Comparison of ENCODE assay signal across 17 cellular contexts in genomic region chr15:66589429-66589828, GRCh38. TPM values are rescaled to one million over a fixed set of nuclear protein-coding genes. Genes with fewer than 3 reads are reported as not detected.
"Had no signal": no experiment of that assay in that cellular context is flagged by ENCODE, and none has a peak within 500 bp of the region (broad histone marks: within the 10 kb centered on the region; RNA-seq: fewer than 3 reads in every experiment).

No MANE protein-coding gene starts in this region.

RNA-seq across cellular contexts. Expression of gene LCTL, which starts 23.6 kb away (rescaled TPM):
- total RNA-seq: activated B cell treated with CpG ODN at 0.5 μM for 24 hours; activated CD4-positive, alpha-beta memory T cell treated with anti-CD3 and anti-CD28 coated beads for 36 hours; activated CD4-positive, alpha-beta T cell treated with anti-CD3 and anti-CD28 coated beads, Interleukin-2, amount 10 ng/mL, durations not matched to agents 24 days and 14 days; activated CD8-positive, alpha-beta memory T cell treated with anti-CD3 and anti-CD28 coated beads for 36 hours; activated CD8-positive, alpha-beta T cell treated with anti-CD3 and anti-CD28 coated beads for 36 hours; activated naive CD4-positive, alpha-beta T cell treated with anti-CD3 and anti-CD28 coated beads for 36 hours; activated naive CD4-positive, alpha-beta T cell treated with anti-CD3 and anti-CD28 coated beads, Interleukin-2, amount 50 U/mL, for 72 hours; activated naive CD8-positive, alpha-beta T cell treated with anti-CD3 and anti-CD28 coated beads for 36 hours; activated T-cell treated with anti-CD3 and anti-CD28 coated beads, Interleukin-2, amount 50 U/mL, for 4 hours; activated T-cell treated with anti-CD3 and anti-CD28 coated beads, Interleukin-2, amount 50 U/mL, for 72 hours; activated T-helper 1 cell treated with anti-CD3 and anti-CD28 coated beads, Interleukin-12 subunit alpha, Interleukin-12 subunit beta, Interleukin-2, Interleukin-4 antibody, amounts not matched to agents 30 ng/mL and 10 ng/mL and 1 ng/mL, durations not matched to agents 14 hours and 24 hours and 36 hours; activated T-helper 17 cell treated with anti-CD3 and anti-CD28 coated beads, Interleukin-2, amount 50 U/mL, for 72 hours; adrenal gland; aorta; body of pancreas; breast epithelium; cardiac septum had no signal
- polyA plus RNA-seq: aorta had no signal
